In genomic region chr3:46065294-46065705, GRCh38 we compare ENCODE assay signal across 8 cellular contexts. TPM values are rescaled to one million over a fixed set of nuclear protein-coding genes. Genes with fewer than 3 reads are reported as not detected.
DNase-seq lines count a peak whose midpoint lies in the region; TF ChIP-seq lines count a peak whose summit lies in the region.

No MANE protein-coding gene starts in this region.

- H3K27ac ChIP-seq in VCaP, result peak overlapping the region; percentile 66
- H3K27ac ChIP-seq in vagina, result no peak overlapping the region

- no peaks in the 10 kb centered on the region for H3K27me3 ChIP-seq in vagina

- DNase-seq in DMS 273 (lab: John Stamatoyannopoulos, UW; ENCODE audit: unreplicated experiment) (peak; percentile 76), choroid plexus epithelial cell (ENCODE audit: low read depth) (peak; percentile 56), Ammon's horn (ENCODE audit: low spot score) (no peak), vagina (ENCODE audit: extremely low spot score in 2 of 2) (no peak), cortex of kidney (lab: John Stamatoyannopoulos, UW) (no peak)
- peak; percentile 90 for DNase-seq in Jurkat, Clone E6-1 (ENCODE audit: low read depth, low spot score)
- peak; percentile 87 for DNase-seq in stimulated activated CD4-positive, alpha-beta T cell treated with anti-CD3 and anti-CD28 coated beads, Interleukin-4, amount 100 ng/mL, for 24 hours

- no peak for TF ChIP-seq POLR2A in vagina (IDR thresholded peaks at IDR 0.05)

- no peaks in the 10 kb centered on the region for H3K36me3 ChIP-seq in vagina

- no peak overlapping the region for H3K4me3 ChIP-seq in Jurkat, Clone E6-1 (ENCODE audit: low read length)
- H3K4me3 ChIP-seq in choroid plexus epithelial cell (ENCODE audit: low read depth, low read length), result no peak overlapping the region
- H3K4me3 ChIP-seq in vagina, result no peak overlapping the region

- no peaks in the 10 kb centered on the region for H3K4me1 ChIP-seq in vagina

- H3K9me3 ChIP-seq in vagina, result no peaks in the 10 kb centered on the region

- intact Hi-C loops in vagina (cut with DNase I), result no loop called here

- no peak for TF ChIP-seq CTCF in VCaP (conservative IDR thresholded peaks at IDR 0.05)
- no peak for TF ChIP-seq CTCF in choroid plexus epithelial cell (conservative IDR thresholded peaks at IDR 0.05; ENCODE audit: low read depth, low read length)
- no peak for TF ChIP-seq CTCF in vagina (IDR thresholded peaks at IDR 0.05)

RNA-seq across cellular contexts. Expression of gene XCR1, which starts 38.0 kb away (rescaled TPM):
- polyA plus RNA-seq in Jurkat, Clone E6-1 (2012; ENCODE audit: insufficient read depth, insufficient read length), result not detected
- total RNA-seq in vagina, result not detected

Comparison
In these comparisons a context has a peak if more than half of its experiments do, and no peak if none do; other contexts are left out.
1. DNase-seq: peak in DMS 273 (single experiment), Jurkat, Clone E6-1 (single experiment), choroid plexus epithelial cell (single experiment) and stimulated activated CD4-positive, alpha-beta T cell treated with anti-CD3 and anti-CD28 coated beads, Interleukin-4, amount 100 ng/mL, for 24 hours (single experiment); none in Ammon's horn (single experiment), vagina (0 of 2) and cortex of kidney (single experiment).